16 cellular contexts compared by ENCODE assay signal in the genomic region with DNA sequence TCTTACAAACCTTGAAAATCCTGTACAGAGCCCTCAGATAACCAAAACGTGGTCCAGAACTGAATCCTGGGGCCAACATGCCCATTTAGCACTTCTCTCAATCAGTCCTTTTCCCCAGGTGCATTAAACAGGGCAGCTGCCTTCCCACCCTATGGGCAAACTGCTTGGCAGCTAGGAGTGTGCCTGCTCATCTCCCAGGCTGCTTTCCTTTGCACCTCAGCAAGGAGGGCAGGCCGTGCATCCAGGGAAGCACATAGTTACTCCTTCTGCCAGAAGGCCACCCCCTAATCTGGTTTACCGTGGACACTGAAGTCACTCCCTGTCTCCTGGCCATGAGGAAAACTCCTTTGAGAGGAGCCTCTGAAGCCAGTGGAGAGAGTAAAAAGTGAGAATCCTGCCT. TPM values are rescaled to one million over a fixed set of nuclear protein-coding genes. Genes with fewer than 3 reads are reported as not detected.
A peak's percentile ranks its signal among the peaks of the same experiment; 100 is the strongest.
DNase-seq lines count a peak whose midpoint lies in the region; ATAC-seq and TF ChIP-seq lines count a peak whose summit lies in the region.
"Had no signal": no experiment of that assay in that cellular context is flagged by ENCODE, and none has a peak within 500 bp of the region (broad histone marks: within the 10 kb centered on the region; RNA-seq: fewer than 3 reads in every experiment).

No MANE protein-coding gene starts in this region.

- intact Hi-C loops in cardiac septum (cut with DNase I) (no loop called here), left cardiac atrium (cut with DNase I) (no loop called here), OCI-LY7 (cut with micrococcal nuclease; ENCODE audit: unreplicated experiment) (no loop called here)

- POLR2A ChIA-PET in OCI-LY7 (lab: Charles Lee) = no interaction called here

- no peak for TF ChIP-seq EP300 in upper lobe of left lung (IDR thresholded peaks at IDR 0.05)

- no peaks in the 10 kb centered on the region for H4K20me1 ChIP-seq in OCI-LY7 (ENCODE audit: insufficient read depth, low read length)
- H4K20me1 ChIP-seq: BLaER1 had no signal

- no peaks in the 10 kb centered on the region for H3K27me3 Mint-ChIP-seq in memory B cell
- H3K27me3 Mint-ChIP-seq in activated T-cell treated with anti-CD3 and anti-CD28 coated beads, Interleukin-2, amount 50 U/mL, for 24 hours = no peaks in the 10 kb centered on the region

- TF ChIP-seq CTCF in OCI-LY7 (conservative IDR thresholded peaks at IDR 0.05; ENCODE audit: low read length) = no peak
- no peak for TF ChIP-seq CTCF in upper lobe of left lung (IDR thresholded peaks at IDR 0.05)

- 72 to 85% methylated on average over 3 of the region's 3 CpGs for WGBS in upper lobe of left lung, 2 donors

- peak overlapping the region; percentile 97 for H3K27ac Mint-ChIP-seq in memory B cell
- H3K27ac Mint-ChIP-seq in activated T-cell treated with anti-CD3 and anti-CD28 coated beads, Interleukin-2, amount 50 U/mL, for 24 hours = no peak overlapping the region

- H3K9me3 ChIP-seq in OCI-LY7 (ENCODE audit: low read length) (peaks cover 8% of the 10 kb centered on the region), upper lobe of left lung (no peaks in the 10 kb centered on the region)
- H3K9me3 ChIP-seq: BLaER1 had no signal

- H3K4me2 ChIP-seq in OCI-LY7 (ENCODE audit: low read length) = no peak overlapping the region
- H3K4me2 ChIP-seq: BLaER1 had no signal

- peak overlapping the region; percentile 10 for H3K27ac ChIP-seq in OCI-LY7 (ENCODE audit: low read depth, low read length, poor library complexity, severe bottlenecking)
- H3K27ac ChIP-seq in upper lobe of left lung = peak overlapping the region in 3 of 4 donors; percentile 8 to 41 (median 21)
- H3K27ac ChIP-seq: 22Rv1, BLaER1 had no signal

- CTCF ChIA-PET in OCI-LY7 (lab: Charles Lee; ENCODE audit: unreplicated experiment) = no interaction called here

- TF ChIP-seq POLR2A in upper lobe of left lung (IDR thresholded peaks at IDR 0.05) = no peak

- peak; percentile 60 for DNase-seq in cardiac septum (ENCODE audit: low spot score)
- no peak for DNase-seq in left cardiac atrium
- DNase-seq in OCI-LY7 (ENCODE audit: low spot score) = no peak
- no peak for DNase-seq in memory B cell (ENCODE audit: low spot score in 2 of 2)
- no peak for DNase-seq in upper lobe of left lung
- DNase-seq in activated T-cell treated with anti-CD3 and anti-CD28 coated beads, Interleukin-2, amount 50 U/mL, for 24 hours = no peak
- no peak for DNase-seq in kidney glomerular epithelial cell (lab: John Stamatoyannopoulos, UW)
- DNase-seq: DMS79 treated with DMSO at 0.1 percent for 48 hours, NCI-H1436, NCI-H2171 treated with DMSO at 0.1 percent for 48 hours, NCI-H748 treated with DMSO at 0.1 percent for 48 hours, SHP77 had no signal

- no peaks in the 10 kb centered on the region for H3K27me3 ChIP-seq in upper lobe of left lung
- H3K27me3 ChIP-seq: BLaER1 had no signal

- H3K79me2 ChIP-seq in OCI-LY7 (ENCODE audit: insufficient read depth, low read depth, low read length) = peaks cover 67% of the 10 kb centered on the region

- H3K4me1 ChIP-seq in OCI-LY7 (ENCODE audit: insufficient read depth, low read length, poor library complexity, severe bottlenecking) (peaks cover 92% of the 10 kb centered on the region), upper lobe of left lung (peaks cover 28 to 41% (median 32%) of the 10 kb centered on the region in 4 donors)

- no peak overlapping the region for H3K4me3 ChIP-seq in OCI-LY7 (ENCODE audit: low read depth, low read length, poor library complexity, severe bottlenecking)
- H3K4me3 ChIP-seq in upper lobe of left lung = no peak overlapping the region
- H3K4me3 ChIP-seq: BLaER1, K562 had no signal

- no TSS peak for BruUV-seq in OCI-LY7 (replicated peaks; lab: Mats Ljungman, UMichigan)

- H3K9me2 ChIP-seq in OCI-LY7 (ENCODE audit: insufficient read depth, low read length) = no peaks in the 10 kb centered on the region

- ATAC-seq in left cardiac atrium = no peak
- no peak for ATAC-seq in memory B cell (ENCODE audit: low read depth)
- no peak for ATAC-seq in upper lobe of left lung (ENCODE audit: low FRiP score in 2 of 2)
- ATAC-seq in HG02678 (IDR thresholded peaks at IDR 0.05; ENCODE audit: unreplicated experiment) = no peak

- H3K4me3 Mint-ChIP-seq in memory B cell = no peak overlapping the region
- H3K4me3 Mint-ChIP-seq in activated T-cell treated with anti-CD3 and anti-CD28 coated beads, Interleukin-2, amount 50 U/mL, for 24 hours = no peak overlapping the region

- H3K9me3 Mint-ChIP-seq in memory B cell = peaks cover 2% of the 10 kb centered on the region
- H3K9me3 Mint-ChIP-seq in activated T-cell treated with anti-CD3 and anti-CD28 coated beads, Interleukin-2, amount 50 U/mL, for 24 hours = no peaks in the 10 kb centered on the region

- H3K4me1 Mint-ChIP-seq in memory B cell = peaks cover 56% of the 10 kb centered on the region
- no peaks in the 10 kb centered on the region for H3K4me1 Mint-ChIP-seq in activated T-cell treated with anti-CD3 and anti-CD28 coated beads, Interleukin-2, amount 50 U/mL, for 24 hours (ENCODE audit: low read depth)

- no peak overlapping the region for H2AFZ ChIP-seq in OCI-LY7 (ENCODE audit: low read length)

- H3K36me3 Mint-ChIP-seq in memory B cell = peaks cover 35% of the 10 kb centered on the region
- H3K36me3 Mint-ChIP-seq in activated T-cell treated with anti-CD3 and anti-CD28 coated beads, Interleukin-2, amount 50 U/mL, for 24 hours (ENCODE audit: low read depth) = no peaks in the 10 kb centered on the region

- H3K36me3 ChIP-seq in OCI-LY7 (ENCODE audit: insufficient read depth, low read length) (peaks cover 83% of the 10 kb centered on the region), upper lobe of left lung (peaks cover 0 to 29% (median 9%) of the 10 kb centered on the region in 4 donors)

RNA-seq across cellular contexts. Expression of gene PKIG, which starts 10.0 kb away (rescaled TPM):
- total RNA-seq in cardiac septum = 274 TPM
- 100 to 1,000 TPM; 159 to 182 TPM for total RNA-seq in left cardiac atrium
- total RNA-seq in OCI-LY7 (2014; rRNA removed; shearing (Covaris generic)) = 37.2 and 46.9 TPM in 2 replicates
- 31.7 and 34.9 TPM in 2 replicates for total RNA-seq in OCI-LY7 (2022)
- total RNA-seq in upper lobe of left lung = 10 to 100 TPM; 46.1 to 91.5 (median 67.8) TPM

RNA-seq across cellular contexts. Expression of gene ADA, which starts 59.1 kb away (rescaled TPM):
- total RNA-seq in cardiac septum (4.1 TPM), left cardiac atrium (10 to 100 TPM; 11.3 to 12.2 TPM), OCI-LY7 (2022) (142 and 158 TPM in 2 replicates), upper lobe of left lung (1 to 10 TPM; 5.0 to 9.4 (median 7.2) TPM)
- 67.0 and 78.2 TPM in 2 replicates for total RNA-seq in OCI-LY7 (2014; rRNA removed; shearing (Covaris generic))

Comparison
In these comparisons a context has a peak if more than half of its experiments do, and no peak if none do; other contexts are left out.
1. RNA of gene ADA, which starts 59.1 kb away (total RNA-seq): 67.0 to 158 TPM in OCI-LY7; 11.3 to 12.2 TPM in left cardiac atrium, 5.0 to 9.4 TPM in upper lobe of left lung and 4.1 TPM in cardiac septum (single experiment); every median in the first group is over 4 times any median in the second.